1 cellular context compared by ENCODE assay signal in genomic region chr10:87642988-87643387, GRCh38.
TF ChIP-seq lines count a peak whose summit lies in the region.

No MANE protein-coding gene starts in this region.

TF ChIP-seq in GM12878, 131 proteins besides CTCF, POLR2A, EP300 and RAD21:
- TF ChIP-seq ELK1 (IDR thresholded peaks at IDR 0.05; ENCODE audit: low read depth, low read length) = no peak
- no peak for TF ChIP-seq CHD1 (IDR thresholded peaks at IDR 0.05; ENCODE audit: low read depth, low read length)
- TF ChIP-seq MTA2 (IDR thresholded peaks at IDR 0.05; ENCODE audit: low read depth) = no peak
- no peak for TF ChIP-seq SUPT20H (IDR thresholded peaks at IDR 0.05; ENCODE audit: borderline replicate concordance, control insufficient read depth, low read depth, low read length)
- TF ChIP-seq NRF1 (conservative IDR thresholded peaks at IDR 0.05; ENCODE audit: low read depth, low read length) = no peak
- TF ChIP-seq SPI1 (IDR thresholded peaks at IDR 0.05; ENCODE audit: borderline replicate concordance, insufficient read depth, low read depth, low read length) = peak; percentile 35; the same call in 1 of the 2 replicates
